In the genomic region with DNA sequence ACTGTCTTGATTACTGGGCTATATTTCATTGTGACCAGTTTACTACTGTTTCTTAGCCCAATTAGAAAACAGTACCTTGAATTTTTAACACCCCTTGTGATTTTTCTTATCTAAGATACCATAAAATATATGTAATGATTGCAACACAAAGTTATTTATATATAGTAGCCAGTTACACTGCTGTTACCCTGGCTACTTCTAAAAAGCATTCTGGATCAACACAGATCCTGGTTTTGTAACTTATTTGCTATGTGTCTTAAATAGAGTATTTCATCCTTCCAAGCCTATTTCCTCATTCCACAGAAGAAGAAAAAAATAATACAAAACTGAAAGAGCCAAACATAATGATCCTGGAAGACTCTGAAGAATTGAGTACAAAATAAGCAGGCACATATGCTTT, we compare ENCODE assay signal across 20 cellular contexts. TPM values are rescaled to one million over a fixed set of nuclear protein-coding genes. Genes with fewer than 3 reads are reported as not detected.
DNase-seq lines count a peak whose midpoint lies in the region; ATAC-seq, FAIRE-seq and TF ChIP-seq lines count a peak whose summit lies in the region.
"Had no signal": no experiment of that assay in that cellular context is flagged by ENCODE, and none has a peak within 500 bp of the region (broad histone marks: within the 10 kb centered on the region; RNA-seq: fewer than 3 reads in every experiment).

No MANE protein-coding gene starts in this region.

- H3K27ac ChIP-seq in VCaP (peak overlapping the region; percentile 82), pancreas (peak overlapping the region in 3 of 4 donors; percentile 50 to 58 (median 50)), heart right ventricle (no peak overlapping the region)
- H3K27ac ChIP-seq in CD4-positive, alpha-beta memory T cell (ENCODE audit: low read depth, low read length), result no peak overlapping the region
- H3K27ac ChIP-seq: A549 had no signal

- TF ChIP-seq CTCF in VCaP (conservative IDR thresholded peaks at IDR 0.05), result no peak
- TF ChIP-seq CTCF in pancreas (IDR thresholded peaks at IDR 0.05), result no peak
- no peak for TF ChIP-seq CTCF in heart right ventricle (IDR thresholded peaks at IDR 0.05)

- H3K27ac Mint-ChIP-seq in CD4-positive, alpha-beta memory T cell, result no peak overlapping the region
- no peak overlapping the region for H3K27ac Mint-ChIP-seq in activated naive CD8-positive, alpha-beta T cell treated with anti-CD3 and anti-CD28 coated beads for 36 hours
- H3K27ac Mint-ChIP-seq: activated naive CD8-positive, alpha-beta T cell treated with anti-CD3 and anti-CD28 coated beads, Interleukin-2, amount 50 U/mL, for 24 hours; natural killer cell treated with Interleukin-12 subunit alpha and Interleukin-12 subunit beta and Interleukin-15 and Interleukin-18, amount 100 ng/mL, for 72 hours had no signal

- no peak overlapping the region for H3K4me3 Mint-ChIP-seq in CD4-positive, alpha-beta memory T cell
- H3K4me3 Mint-ChIP-seq in activated naive CD8-positive, alpha-beta T cell treated with anti-CD3 and anti-CD28 coated beads for 36 hours, result no peak overlapping the region
- H3K4me3 Mint-ChIP-seq: activated naive CD8-positive, alpha-beta T cell treated with anti-CD3 and anti-CD28 coated beads, Interleukin-2, amount 50 U/mL, for 24 hours; natural killer cell treated with Interleukin-12 subunit alpha and Interleukin-12 subunit beta and Interleukin-15 and Interleukin-18, amount 100 ng/mL, for 72 hours had no signal

- intact Hi-C loops in pancreas (cut with DNase I), result no loop called here
- intact Hi-C loops in heart right ventricle (cut with DNase I), result no loop called here
- intact Hi-C loops in CD4-positive, alpha-beta memory T cell (cut with micrococcal nuclease), result no loop called here

- peaks cover 75 to 84% of the 10 kb centered on the region in 2 donors for H3K36me3 Mint-ChIP-seq in CD4-positive, alpha-beta memory T cell
- peaks cover 3% of the 10 kb centered on the region for H3K36me3 Mint-ChIP-seq in activated naive CD8-positive, alpha-beta T cell treated with anti-CD3 and anti-CD28 coated beads for 36 hours

- no peak overlapping the region for H3K4me3 ChIP-seq in pancreas
- H3K4me3 ChIP-seq in heart right ventricle, result no peak overlapping the region
- H3K4me3 ChIP-seq in CD4-positive, alpha-beta memory T cell (ENCODE audit: low read length in 2 of 2), result no peak overlapping the region
- H3K4me3 ChIP-seq: A549, Peyer's patch had no signal

- peak; percentile 38 to 74 (median 64) for ATAC-seq in pancreas
- ATAC-seq in heart right ventricle, result no peak
- no peak for ATAC-seq in HG02759 (IDR thresholded peaks at IDR 0.05; ENCODE audit: unreplicated experiment)
- ATAC-seq: A549; activated naive CD8-positive, alpha-beta T cell treated with anti-CD3 and anti-CD28 coated beads, Interleukin-2, amount 50 U/mL, for 24 hours; natural killer cell treated with Interleukin-12 subunit alpha and Interleukin-12 subunit beta and Interleukin-15 and Interleukin-18, amount 100 ng/mL, for 72 hours had no signal

- CTCF ChIA-PET in CD4-positive, alpha-beta memory T cell (lab: Charles Lee; ENCODE audit: partially characterized antibody), result no interaction called here

- H3K27me3 Mint-ChIP-seq in CD4-positive, alpha-beta memory T cell, result no peaks in the 10 kb centered on the region
- H3K27me3 Mint-ChIP-seq in activated naive CD8-positive, alpha-beta T cell treated with anti-CD3 and anti-CD28 coated beads for 36 hours, result no peaks in the 10 kb centered on the region
- H3K27me3 Mint-ChIP-seq: activated naive CD8-positive, alpha-beta T cell treated with anti-CD3 and anti-CD28 coated beads, Interleukin-2, amount 50 U/mL, for 24 hours; natural killer cell treated with Interleukin-12 subunit alpha and Interleukin-12 subunit beta and Interleukin-15 and Interleukin-18, amount 100 ng/mL, for 72 hours had no signal

- no peaks in the 10 kb centered on the region for H3K4me1 Mint-ChIP-seq in CD4-positive, alpha-beta memory T cell
- H3K4me1 Mint-ChIP-seq in activated naive CD8-positive, alpha-beta T cell treated with anti-CD3 and anti-CD28 coated beads for 36 hours, result no peaks in the 10 kb centered on the region
- H3K4me1 Mint-ChIP-seq: activated naive CD8-positive, alpha-beta T cell treated with anti-CD3 and anti-CD28 coated beads, Interleukin-2, amount 50 U/mL, for 24 hours had no signal

- no peaks in the 10 kb centered on the region for H3K9me3 Mint-ChIP-seq in CD4-positive, alpha-beta memory T cell
- no peaks in the 10 kb centered on the region for H3K9me3 Mint-ChIP-seq in activated naive CD8-positive, alpha-beta T cell treated with anti-CD3 and anti-CD28 coated beads for 36 hours
- H3K9me3 Mint-ChIP-seq: activated naive CD8-positive, alpha-beta T cell treated with anti-CD3 and anti-CD28 coated beads, Interleukin-2, amount 50 U/mL, for 24 hours; natural killer cell treated with Interleukin-12 subunit alpha and Interleukin-12 subunit beta and Interleukin-15 and Interleukin-18, amount 100 ng/mL, for 72 hours had no signal

- DNase-seq in AG08395 (ENCODE audit: low spot score) (peak; percentile 47), fibroblast of peridontal ligament (ENCODE audit: extremely low read depth) (peak; percentile 92), pancreas (no peak), heart right ventricle (no peak)
- no peak for DNase-seq in CD4-positive, alpha-beta memory T cell
- no peak for DNase-seq in activated naive CD8-positive, alpha-beta T cell treated with anti-CD3 and anti-CD28 coated beads for 36 hours
- DNase-seq: activated CD4-positive, alpha-beta T cell treated with anti-CD3 and anti-CD28 coated beads, Interleukin-2, amount 50 U/mL, for 4 hours; activated naive CD8-positive, alpha-beta T cell treated with anti-CD3 and anti-CD28 coated beads, Interleukin-2, amount 50 U/mL, for 24 hours; Caco-2; cortex of kidney; mammary epithelial cell; MM.1S; NCI-H748 treated with DMSO at 0.1 percent for 48 hours; Peyer's patch; substantia nigra had no signal

- no peaks in the 10 kb centered on the region for H3K27me3 ChIP-seq in pancreas
- H3K27me3 ChIP-seq in heart right ventricle, result no peaks in the 10 kb centered on the region
- H3K27me3 ChIP-seq in CD4-positive, alpha-beta memory T cell (ENCODE audit: insufficient read depth, low read length), result no peaks in the 10 kb centered on the region
- H3K27me3 ChIP-seq: Peyer's patch had no signal

- POLR2A ChIA-PET in CD4-positive, alpha-beta memory T cell (lab: Charles Lee; ENCODE audit: partially characterized antibody), result no interaction called here

- H3K36me3 ChIP-seq in pancreas (peaks cover 0 to 56% (median 24%) of the 10 kb centered on the region in 3 donors), heart right ventricle (peaks cover 0 to 100% (median 81%) of the 10 kb centered on the region in 9 donors)
- H3K36me3 ChIP-seq in CD4-positive, alpha-beta memory T cell (ENCODE audit: insufficient read depth, low read length), result peaks cover 55% of the 10 kb centered on the region

- H3K4me1 ChIP-seq in pancreas (no peaks in the 10 kb centered on the region), heart right ventricle (no peaks in the 10 kb centered on the region)
- no peaks in the 10 kb centered on the region for H3K4me1 ChIP-seq in CD4-positive, alpha-beta memory T cell (ENCODE audit: insufficient read depth, low read length)
- H3K4me1 ChIP-seq: A549, Peyer's patch had no signal

- FAIRE-seq in pancreas (lab: Jason Lieb, UNC), result peak; percentile 70
- FAIRE-seq: A549, GM12892 had no signal

- H3K9me3 ChIP-seq in pancreas (no peaks in the 10 kb centered on the region), heart right ventricle (no peaks in the 10 kb centered on the region)
- no peaks in the 10 kb centered on the region for H3K9me3 ChIP-seq in CD4-positive, alpha-beta memory T cell (ENCODE audit: control insufficient read depth in 1 of 2, low read length in 2 of 2)
- H3K9me3 ChIP-seq: A549, Caco-2, Peyer's patch had no signal

RNA-seq across cellular contexts. Expression of a gene that starts 18.9 kb away (rescaled TPM):
- total RNA-seq in pancreas (10 to 100 TPM; 11.0 to 18.4 (median 13.2) TPM), heart right ventricle (10 to 100 TPM in 8 of 10 donors, 1 to 10 TPM in 2; 9.4 to 16.3 (median 12.0) TPM)
- polyA plus RNA-seq in pancreas (10 to 100 TPM; 19.3 to 33.3 TPM), heart right ventricle (10 to 100 TPM in 1 of 2 donors, 1 to 10 TPM in 1; 9.9 to 14.3 TPM)
- not detected for total RNA-seq in CD4-positive, alpha-beta memory T cell
- polyA plus RNA-seq in CD4-positive, alpha-beta memory T cell, result 1 to 10 TPM in 1 of 2 donors, under 1 TPM in 1; 0.57 to 1.7 TPM
- 1 to 10 TPM; 8.4 to 8.5 TPM for total RNA-seq in activated naive CD8-positive, alpha-beta T cell treated with anti-CD3 and anti-CD28 coated beads for 36 hours

RNA-seq across cellular contexts. Expression of a gene that starts 47.6 kb away (rescaled TPM):
- total RNA-seq in pancreas (1 to 10 TPM; 3.5 to 9.0 (median 5.2) TPM), heart right ventricle (10 to 100 TPM in 5 of 10 donors, 1 to 10 TPM in 5; 6.6 to 14.4 (median 10.2) TPM)
- polyA plus RNA-seq in pancreas (1 to 10 TPM; 2.7 to 2.9 TPM), heart right ventricle (1 to 10 TPM; 1.1 to 4.5 TPM)
- 10 to 100 TPM; 12.8 to 12.9 TPM for total RNA-seq in CD4-positive, alpha-beta memory T cell
- polyA plus RNA-seq in CD4-positive, alpha-beta memory T cell, result 1 to 10 TPM; 3.3 to 4.7 TPM
- total RNA-seq in activated naive CD8-positive, alpha-beta T cell treated with anti-CD3 and anti-CD28 coated beads for 36 hours, result 1 to 10 TPM; 6.2 to 6.4 TPM

RNA-seq across cellular contexts. Expression of a gene that starts 51.2 kb away (rescaled TPM):
- 10 to 100 TPM; 38.0 to 66.1 (median 50.8) TPM for total RNA-seq in pancreas
- 10 to 100 TPM; 30.9 to 51.5 TPM for polyA plus RNA-seq in pancreas
- 10 to 100 TPM; 46.5 to 80.8 (median 63.0) TPM for total RNA-seq in heart right ventricle
- polyA plus RNA-seq in heart right ventricle, result 10 to 100 TPM; 16.8 to 34.0 TPM
- total RNA-seq in CD4-positive, alpha-beta memory T cell, result 100 to 1,000 TPM; 126 to 136 TPM
- 10 to 100 TPM; 56.2 to 61.1 TPM for polyA plus RNA-seq in CD4-positive, alpha-beta memory T cell
- total RNA-seq in activated naive CD8-positive, alpha-beta T cell treated with anti-CD3 and anti-CD28 coated beads for 36 hours, result 10 to 100 TPM; 55.4 to 56.2 TPM

Comparison
In these comparisons a context has a peak if more than half of its experiments do, and no peak if none do; other contexts are left out.
1. DNase-seq: peak in AG08395 (single experiment) and fibroblast of peridontal ligament (single experiment); none in pancreas (0 of 6), heart right ventricle (0 of 2), CD4-positive, alpha-beta memory T cell (0 of 5) and activated naive CD8-positive, alpha-beta T cell treated with anti-CD3 and anti-CD28 coated beads for 36 hours (single experiment).
2. H3K27ac ChIP-seq: peak in VCaP (single experiment) and pancreas (3 of 4); none in heart right ventricle (0 of 10) and CD4-positive, alpha-beta memory T cell (single experiment).
3. ATAC-seq: peak in pancreas (4 of 4); none in heart right ventricle (0 of 8) and HG02759 (single experiment).
4. RNA of a gene that starts 18.9 kb away (total RNA-seq): 11.0 to 18.4 TPM in pancreas, 9.4 to 16.3 TPM in heart right ventricle and 8.4 to 8.5 TPM in activated naive CD8-positive, alpha-beta T cell treated with anti-CD3 and anti-CD28 coated beads for 36 hours; not detected in CD4-positive, alpha-beta memory T cell; every median in the first group is over 4 times any median in the second.